In the genomic region with DNA sequence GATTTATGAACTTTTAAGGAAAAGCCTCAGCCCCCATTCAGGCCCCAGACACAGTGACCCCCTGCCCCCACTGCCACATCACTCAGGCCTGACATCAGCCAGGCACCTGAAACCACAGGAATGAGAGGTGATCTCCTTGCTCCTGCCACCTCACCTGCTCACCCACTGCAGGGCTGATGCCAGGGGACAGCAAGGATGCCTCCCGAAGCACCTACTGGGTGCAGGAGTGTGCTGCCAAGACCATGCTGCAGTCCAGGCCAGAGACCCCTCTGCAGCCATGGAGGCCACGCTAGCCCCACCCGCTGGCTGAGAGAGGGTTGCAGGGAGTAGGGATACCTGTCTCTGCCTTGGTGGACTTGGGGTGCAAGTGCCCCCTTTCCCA, we compare ENCODE assay signal across 18 cellular contexts. TPM values are rescaled to one million over a fixed set of nuclear protein-coding genes. Genes with fewer than 3 reads are reported as not detected.
DNase-seq lines count a peak whose midpoint lies in the region; ATAC-seq, FAIRE-seq and TF ChIP-seq lines count a peak whose summit lies in the region.
"Had no signal": no experiment of that assay in that cellular context is flagged by ENCODE, and none has a peak within 500 bp of the region (broad histone marks: within the 10 kb centered on the region; RNA-seq: fewer than 3 reads in every experiment).

No MANE protein-coding gene starts in this region.

- H3K79me2 ChIP-seq in H9 (ENCODE audit: insufficient read depth, low read length) = no peaks in the 10 kb centered on the region
- H3K79me2 ChIP-seq in GM12878 (ENCODE audit: control insufficient read depth, insufficient read depth, low read length) = no peaks in the 10 kb centered on the region
- H3K79me2 ChIP-seq: hepatocyte had no signal

- H3K14ac ChIP-seq in H9 (ENCODE audit: insufficient read depth, low read length) = no peak overlapping the region

- H3K27ac Mint-ChIP-seq in H9 = no peak overlapping the region; a peak in 1 of 7 replicates
- peak overlapping the region; percentile 78 for H3K27ac Mint-ChIP-seq in mesothelial cell of epicardium
- H3K27ac Mint-ChIP-seq: activated T-helper 2 cell treated with anti-CD3 and anti-CD28 coated beads, Interferon-gamma antibody, Interleukin-2, Interleukin-4, amounts not matched to agents 10 μg/mL and 5 μg/mL and 100 μg/mL, durations not matched to agents 14 hours and 24 hours and 36 hours; stimulated activated memory B cell treated with anti-CD40 and anti-IgM and Interleukin-4, amounts not matched to agents 10 μg/mL and 1 μg/mL and 100 μg/mL, for 72 hours had no signal

- TF ChIP-seq POLR2A in A549 (IDR thresholded peaks at IDR 0.05; ENCODE audit: low read length) (no peak), GM12878 (IDR thresholded peaks at IDR 0.05; ENCODE audit: low read depth, low read length) (no peak)

- ATAC-seq in A549 (no peak), GM12878 (peak; percentile 53)
- ATAC-seq: stimulated activated memory B cell treated with anti-CD40 and anti-IgM and Interleukin-4, amounts not matched to agents 10 μg/mL and 1 μg/mL and 100 μg/mL, for 72 hours had no signal

- no peak overlapping the region for H2BK20ac ChIP-seq in H9 (ENCODE audit: low read depth, low read length, poor library complexity, severe bottlenecking)

- H3K27me3 Mint-ChIP-seq in H9 (ENCODE audit: low read depth) = peaks cover 7% of the 10 kb centered on the region
- H3K27me3 Mint-ChIP-seq in mesothelial cell of epicardium (ENCODE audit: low read depth) = peaks cover 2% of the 10 kb centered on the region

- CTCF ChIA-PET in A549 (lab: Yijun Ruan, JAX) (interaction anchor here (0.6 to 14.1 kb wide), 16 partner anchors 9 to 1059 kb away, joined by 3 to 175 read pairs (median 13); a partner anchor contains a TSS), GM12878 (lab: Yijun Ruan, JAX) (interaction anchor here (1.0 to 3.9 kb wide), 6 partner anchors 9 to 80 kb away, joined by 3 to 27 read pairs (median 6); no protein-coding TSS in a partner anchor)

- peak overlapping the region; percentile 89 to 96 for H3K27ac ChIP-seq in A549
- H3K27ac ChIP-seq in H9 (ENCODE audit: insufficient read length, low read depth, low read length) = no peak overlapping the region
- no peak overlapping the region for H3K27ac ChIP-seq in GM12878 (ENCODE audit: control insufficient read depth, insufficient read depth)
- H3K27ac ChIP-seq in colonic mucosa = no peak overlapping the region
- H3K27ac ChIP-seq: ovary, uterus had no signal

- no peak overlapping the region for H2BK15ac ChIP-seq in H9 (ENCODE audit: low read depth, low read length)

- H3K36me3 Mint-ChIP-seq in H9 (ENCODE audit: insufficient read depth in 1 of 3, low read depth in 3 of 3) (no peaks in the 10 kb centered on the region), mesothelial cell of epicardium (no peaks in the 10 kb centered on the region)
- H3K36me3 Mint-ChIP-seq: stimulated activated memory B cell treated with anti-CD40 and anti-IgM and Interleukin-4, amounts not matched to agents 10 μg/mL and 1 μg/mL and 100 μg/mL, for 72 hours had no signal

- TF ChIP-seq EP300 in A549 (IDR thresholded peaks at IDR 0.05) = no peak
- TF ChIP-seq EP300 in GM12878 (IDR thresholded peaks at IDR 0.05; ENCODE audit: borderline replicate concordance in 1 of 2, control insufficient read depth in 1 of 2, low read depth in 2 of 2, low read length in 2 of 2) = no peak

- H3K9me3 Mint-ChIP-seq in H9 = no peaks in the 10 kb centered on the region
- no peaks in the 10 kb centered on the region for H3K9me3 Mint-ChIP-seq in mesothelial cell of epicardium
- H3K9me3 Mint-ChIP-seq: activated T-helper 2 cell treated with anti-CD3 and anti-CD28 coated beads, Interferon-gamma antibody, Interleukin-2, Interleukin-4, amounts not matched to agents 10 μg/mL and 5 μg/mL and 100 μg/mL, durations not matched to agents 14 hours and 24 hours and 36 hours; stimulated activated memory B cell treated with anti-CD40 and anti-IgM and Interleukin-4, amounts not matched to agents 10 μg/mL and 1 μg/mL and 100 μg/mL, for 72 hours had no signal

- H4K8ac ChIP-seq in H9 (replicated peaks; ENCODE audit: insufficient read length, low read depth, low read length) = no peak overlapping the region

- H3K4ac ChIP-seq in H9 (ENCODE audit: low read depth, low read length) = no peak overlapping the region

- H3K4me1 Mint-ChIP-seq in H9 = peaks cover 4 to 21% of the 10 kb centered on the region in 2 experiments
- peaks cover 62% of the 10 kb centered on the region for H3K4me1 Mint-ChIP-seq in mesothelial cell of epicardium
- H3K4me1 Mint-ChIP-seq: stimulated activated memory B cell treated with anti-CD40 and anti-IgM and Interleukin-4, amounts not matched to agents 10 μg/mL and 1 μg/mL and 100 μg/mL, for 72 hours had no signal

- 65% methylated on average over 3 of the region's 3 CpGs for WGBS in A549 (ENCODE audit: missing lambda C conversion rate)
- WGBS in H9 (ENCODE audit: extremely low coverage, insufficient read length, low lambda C conversion rate) = no CpG with 5 or more reads among the region's 3 CpGs
- 2% methylated on average over 3 of the region's 3 CpGs for WGBS in GM12878 (ENCODE audit: insufficient coverage, insufficient replicate concordance, low lambda C conversion rate, missing lambda C conversion rate)

- SMC1A ChIA-PET in GM12878 (lab: Charles Lee; ENCODE audit: uncharacterized antibody, unreplicated experiment) = interaction anchor here (1.5 kb wide), 1 partner anchor 49 kb away, joined by 3 read pairs; no protein-coding TSS in a partner anchor

- H3K79me1 ChIP-seq in H9 (ENCODE audit: insufficient read depth, low read depth, low read length, poor library complexity, severe bottlenecking) = no peaks in the 10 kb centered on the region

- H3K4me3 Mint-ChIP-seq in H9 (no peak overlapping the region), mesothelial cell of epicardium (no peak overlapping the region)
- H3K4me3 Mint-ChIP-seq: stimulated activated memory B cell treated with anti-CD40 and anti-IgM and Interleukin-4, amounts not matched to agents 10 μg/mL and 1 μg/mL and 100 μg/mL, for 72 hours had no signal

- no peak overlapping the region for H3T11ph ChIP-seq in H9 (ENCODE audit: low read length)

- POLR2A ChIA-PET in A549 (lab: Yijun Ruan, JAX) (interaction anchor here (2.4 kb wide), 1 partner anchor 23 kb away, joined by 14 read pairs; no protein-coding TSS in a partner anchor), GM12878 (lab: Charles Lee) (no interaction called here)

- H3K27me3 ChIP-seq in H9 (ENCODE audit: insufficient read depth, low read length) (no peaks in the 10 kb centered on the region), GM12878 (replicated peaks in 1 of 2; ENCODE audit: control insufficient read depth in 2 of 2, insufficient read depth in 2 of 2, low read length in 1 of 2) (peaks cover 0 to 6% of the 10 kb centered on the region in 2 experiments; a peak in 2 of 4 replicates), colonic mucosa (no peaks in the 10 kb centered on the region)
- H3K27me3 ChIP-seq: hepatocyte, ovary, uterus had no signal

- no TSS peak for BruUV-seq in GM12878 (replicated peaks; lab: Mats Ljungman, UMichigan)

- H3K4me1 ChIP-seq in A549 (peaks cover 74% of the 10 kb centered on the region), H9 (ENCODE audit: insufficient read depth, low read length) (no peaks in the 10 kb centered on the region), GM12878 (ENCODE audit: control insufficient read depth, insufficient read depth, low read length) (no peaks in the 10 kb centered on the region), colonic mucosa (peaks cover 3% of the 10 kb centered on the region)

- H2BK120ac ChIP-seq in H9 (ENCODE audit: low read depth, low read length, poor library complexity, severe bottlenecking) = no peak overlapping the region

- intact Hi-C loops in GM12878 (cut with micrococcal nuclease; ENCODE audit: unreplicated experiment) = loop anchor here (10.0 kb wide), 1 partner anchor 110 kb away; a partner anchor contains a TSS
- intact Hi-C loops in colonic mucosa (cut with DNase I) = no loop called here

- H3K9me3 ChIP-seq in A549 = no peaks in the 10 kb centered on the region
- no peaks in the 10 kb centered on the region for H3K9me3 ChIP-seq in H9 (ENCODE audit: control insufficient read depth, low read depth, low read length)
- no peaks in the 10 kb centered on the region for H3K9me3 ChIP-seq in GM12878 (replicated peaks; ENCODE audit: control insufficient read depth, insufficient read depth, low read length)
- no peaks in the 10 kb centered on the region for H3K9me3 ChIP-seq in colonic mucosa
- H3K9me3 ChIP-seq: ovary, uterus had no signal

- DNase-seq in A549 (ENCODE audit: low read depth in 1 of 2, low spot score in 1 of 2) (no peak), H9 (no peak), GM12878 (ENCODE audit: low read depth, low spot score) (no peak), mesothelial cell of epicardium (ENCODE audit: low spot score in 2 of 2, unreplicated experiment in 2 of 2) (no peak), colonic mucosa (no peak), SIG-M5 treated with dmso at 0.1 percent for 504 hours (lab: John Stamatoyannopoulos, UW; ENCODE audit: unreplicated experiment) (no peak), GDM1 (lab: John Stamatoyannopoulos, UW) (no peak), ureter (ENCODE audit: low spot score) (no peak)
- DNase-seq: left colon, NCI-H1694 treated with DMSO at 0.1 percent for 48 hours, SW 1271, uterus had no signal

- TF ChIP-seq CTCF in A549 (IDR thresholded peaks at IDR 0.05) (no peak), H9 (conservative IDR thresholded peaks at IDR 0.05) (peak; percentile 45), GM12878 (IDR thresholded peaks at IDR 0.05 in 2 of 3, conservative IDR thresholded peaks at IDR 0.05 in 1 of 3; ENCODE audit: control insufficient read depth in 2 of 3, extremely low read depth in 1 of 3, insufficient read depth in 1 of 3, low read depth in 3 of 3, low read length in 3 of 3) (peak; percentile 26 to 52 (median 39); a peak in 5 of 6 replicates), mesothelial cell of epicardium (IDR thresholded peaks at IDR 0.05; ENCODE audit: unreplicated experiment) (no peak), colonic mucosa (IDR thresholded peaks at IDR 0.05) (no peak)

- H2BK12ac ChIP-seq in H9 (ENCODE audit: insufficient read length, low read depth, low read length) = no peak overlapping the region

- FAIRE-seq in A549 (lab: Jason Lieb, UNC) (no peak), GM12878 (lab: Jason Lieb, UNC) (no peak)

- H2AFZ ChIP-seq in H9 (ENCODE audit: low read length) (no peak overlapping the region), GM12878 (ENCODE audit: control insufficient read depth, low read depth, low read length) (no peak overlapping the region)
- H2AFZ ChIP-seq: hepatocyte had no signal

- in situ Hi-C loops in GM12878 (cut with MboI) = no loop called here

- TF ChIP-seq RAD21 in A549 (conservative IDR thresholded peaks at IDR 0.05 in 1 of 2, IDR thresholded peaks at IDR 0.05 in 1 of 2) = no peak
- TF ChIP-seq RAD21 in GM12878 (IDR thresholded peaks at IDR 0.05; ENCODE audit: insufficient read depth, low read depth, low read length) = no peak

- H3K56ac ChIP-seq in H9 (ENCODE audit: insufficient read length, low read depth, low read length) = no peak overlapping the region

- H3K4me2 ChIP-seq in A549 (peak overlapping the region; percentile 39; the same call in 1 of the 3 replicates), H9 (ENCODE audit: insufficient read depth, insufficient read length, low read length) (no peak overlapping the region), GM12878 (ENCODE audit: control insufficient read depth, insufficient read depth) (no peak overlapping the region)
- H3K4me2 ChIP-seq: hepatocyte, smooth muscle cell had no signal

- H3K36me3 ChIP-seq in GM12878 (ENCODE audit: control insufficient read depth in 2 of 2, insufficient read depth in 2 of 2, low read length in 1 of 2) (no peaks in the 10 kb centered on the region), colonic mucosa (no peaks in the 10 kb centered on the region)
- H3K36me3 ChIP-seq: ovary, uterus had no signal

- H4K20me1 ChIP-seq in H9 (ENCODE audit: control insufficient read depth, insufficient read depth, insufficient read length) = no peaks in the 10 kb centered on the region
- no peaks in the 10 kb centered on the region for H4K20me1 ChIP-seq in GM12878 (ENCODE audit: control insufficient read depth, insufficient read depth)

- no peak overlapping the region for H3K9ac ChIP-seq in H9 (ENCODE audit: extremely low read depth, insufficient read length, low read length)
- no peak overlapping the region for H3K9ac ChIP-seq in GM12878 (ENCODE audit: control insufficient read depth, insufficient read depth, low read length)
- no peak overlapping the region for H3K9ac ChIP-seq in colonic mucosa (ENCODE audit: low read depth in 2 of 2, low read length in 2 of 2)

- no peak overlapping the region for H3K18ac ChIP-seq in H9 (ENCODE audit: insufficient read length, low read depth, low read length)

- H3K23ac ChIP-seq in H9 (ENCODE audit: insufficient read length, low read depth, low read length) = no peak overlapping the region

- H3K23me2 ChIP-seq in H9 (ENCODE audit: insufficient read length, low read depth, low read length, poor library complexity, severe bottlenecking) = no peaks in the 10 kb centered on the region

- no peak overlapping the region for H4K5ac ChIP-seq in H9 (ENCODE audit: insufficient read length, low read depth, low read length)

- no peak overlapping the region for H2AK5ac ChIP-seq in H9 (ENCODE audit: insufficient read length, low read length)

- no peak overlapping the region for H4K91ac ChIP-seq in H9 (ENCODE audit: insufficient read length, low read depth, low read length)

- H3K4me3 ChIP-seq in A549 (no peak overlapping the region), GM12878 (no peak overlapping the region), colonic mucosa (no peak overlapping the region)
- H3K4me3 ChIP-seq: hepatocyte, ovary, smooth muscle cell, uterus had no signal

- no peak overlapping the region for H2BK5ac ChIP-seq in H9 (ENCODE audit: insufficient read length, low read length)

- RAD21 ChIA-PET in GM12878 (lab: Charles Lee; ENCODE audit: unreplicated experiment) = no interaction called here

RNA-seq across cellular contexts. Expression of a gene that starts 18.6 kb away (rescaled TPM):
- 2,033 and 2,623 TPM in 2 replicates for polyA plus RNA-seq in A549 (2011; rRNA removed)
- polyA plus RNA-seq in A549 (2012; cell fraction: cytosol; rRNA removed) = 5,680 and 6,103 TPM in 2 replicates
- polyA plus RNA-seq in A549 (2012; cell fraction: nucleus; rRNA removed) = 6,979 and 9,418 TPM in 2 replicates
- 3,055 to 3,652 TPM (median 3,189 TPM) in 3 replicates for polyA plus RNA-seq in A549 (2017; fragmentation: RNase III; extraction: RNeasy Plus Mini Kit Qiagen cat#74134 plus additional on column Dnase treatment)
- 2,472 and 2,922 TPM in 2 replicates for polyA minus RNA-seq in A549 (2011; rRNA and poly(A)+ RNA removed)
- total RNA-seq in H9 (2021) = 8.9 and 10.0 TPM in 2 replicates
- total RNA-seq in GM12878 (2013; cell fraction: nucleolus; rRNA removed) = 7.8 and 11.5 TPM in 2 replicates
- 3.1 and 3.4 TPM in 2 replicates for total RNA-seq in GM12878 (2014; rRNA removed)
- 3.8 and 4.0 TPM in 2 replicates for total RNA-seq in GM12878 (2014; rRNA removed; fragmentation: Illumina TruSeq; extraction: Trizol)
- total RNA-seq in GM12878 (2021) = 6.6 and 7.6 TPM in 2 replicates
- polyA plus RNA-seq in GM12878 (2011; ENCODE audit: low read depth) = 9.1 TPM
- polyA plus RNA-seq in GM12878 (2011; rRNA removed) = 7.6 and 15.3 TPM in 2 replicates
- polyA plus RNA-seq in GM12878 (2011; cell fraction: cytosol; rRNA removed) = 12.4 and 16.6 TPM in 2 replicates
- polyA plus RNA-seq in GM12878 (2011; cell fraction: nucleus; rRNA removed) = 10.1 and 10.9 TPM in 2 replicates
- 4.5 and 7.9 TPM in 2 replicates for polyA plus RNA-seq in GM12878 (2012)
- 1.5 and 1.9 TPM in 2 replicates for polyA plus RNA-seq in GM12878 (2014; fragmentation: Illumina TruSeq; extraction: Trizol)
- polyA plus RNA-seq in GM12878 (2014; fragmentation: Nextera tagmentation; extraction: Ambion mirVana) = 1 to 10 TPM in 1 of 2 experiments, under 1 TPM in 1; 0.90 to 4.6 TPM
- polyA plus RNA-seq in GM12878 (2014; rRNA removed) = 5.0 and 5.4 TPM in 2 replicates
- 10 to 100 TPM; 17.8 to 18.7 TPM for polyA plus RNA-seq in GM12878 (2016; fragmentation: Nextera tagmentation; extraction: Ambion mirVana)
- 1.7 and 5.4 TPM in 2 replicates for polyA minus RNA-seq in GM12878 (2011; rRNA and poly(A)+ RNA removed)
- 12.0 and 17.3 TPM in 2 replicates for polyA minus RNA-seq in GM12878 (2011; cell fraction: cytosol; rRNA and poly(A)+ RNA removed)
- 4.8 and 9.0 TPM in 2 replicates for polyA minus RNA-seq in GM12878 (2011; cell fraction: nucleus; rRNA and poly(A)+ RNA removed)
- 85.5 to 90.3 TPM (median 86.6 TPM) in 3 replicates for total RNA-seq in mesothelial cell of epicardium
- 1 to 10 TPM; 2.1 to 4.0 TPM for total RNA-seq in colonic mucosa
- 2,511 TPM for total RNA-seq in ureter

RNA-seq across cellular contexts. Expression of a gene that starts 22.6 kb away (rescaled TPM):
- polyA plus RNA-seq in A549 (2011; rRNA removed) = 59.8 and 63.1 TPM in 2 replicates
- 62.9 and 86.5 TPM in 2 replicates for polyA plus RNA-seq in A549 (2012; cell fraction: cytosol; rRNA removed)
- 87.4 and 102 TPM in 2 replicates for polyA plus RNA-seq in A549 (2012; cell fraction: nucleus; rRNA removed)
- polyA plus RNA-seq in A549 (2017; fragmentation: RNase III; extraction: RNeasy Plus Mini Kit Qiagen cat#74134 plus additional on column Dnase treatment) = 38.3 to 56.4 TPM (median 46.0 TPM) in 3 replicates
- polyA minus RNA-seq in A549 (2011; rRNA and poly(A)+ RNA removed) = 76.5 and 77.5 TPM in 2 replicates
- 0.07 TPM in 1 of 2 replicates, not detected in the other for total RNA-seq in H9 (2021)
- total RNA-seq in GM12878 (2013; cell fraction: nucleolus; rRNA removed) = not detected in 2 replicates
- not detected in 2 replicates for total RNA-seq in GM12878 (2014; rRNA removed)
- not detected in 2 replicates for total RNA-seq in GM12878 (2014; rRNA removed; fragmentation: Illumina TruSeq; extraction: Trizol)
- 0.05 TPM in 1 of 2 replicates, not detected in the other for total RNA-seq in GM12878 (2021)
- not detected for polyA plus RNA-seq in GM12878 (2011; ENCODE audit: low read depth)
- polyA plus RNA-seq in GM12878 (2011; rRNA removed) = 0.01 TPM in 1 of 2 replicates, not detected in the other
- 0.02 TPM in 1 of 2 replicates, not detected in the other for polyA plus RNA-seq in GM12878 (2011; cell fraction: cytosol; rRNA removed)
- 0.03 TPM in 1 of 2 replicates, not detected in the other for polyA plus RNA-seq in GM12878 (2011; cell fraction: nucleus; rRNA removed)
- not detected in 2 replicates for polyA plus RNA-seq in GM12878 (2012)
- not detected in 2 replicates for polyA plus RNA-seq in GM12878 (2014; fragmentation: Illumina TruSeq; extraction: Trizol)
- polyA plus RNA-seq in GM12878 (2014; fragmentation: Nextera tagmentation; extraction: Ambion mirVana) = not detected
- polyA plus RNA-seq in GM12878 (2014; rRNA removed) = not detected in 2 replicates
- not detected for polyA plus RNA-seq in GM12878 (2016; fragmentation: Nextera tagmentation; extraction: Ambion mirVana)
- not detected in 2 replicates for polyA minus RNA-seq in GM12878 (2011; rRNA and poly(A)+ RNA removed)
- 0.62 and 0.94 TPM in 2 replicates for polyA minus RNA-seq in GM12878 (2011; cell fraction: cytosol; rRNA and poly(A)+ RNA removed)
- 0.12 and 0.19 TPM in 2 replicates for polyA minus RNA-seq in GM12878 (2011; cell fraction: nucleus; rRNA and poly(A)+ RNA removed)
- 2.7 to 3.0 TPM (median 3.0 TPM) in 3 replicates for total RNA-seq in mesothelial cell of epicardium
- 1 to 10 TPM in 1 of 2 donors, under 1 TPM in 1; 0.66 to 4.9 TPM for total RNA-seq in colonic mucosa
- 4.6 TPM for total RNA-seq in ureter
- total RNA-seq: activated CD8-positive, alpha-beta memory T cell treated with anti-CD3 and anti-CD28 coated beads for 36 hours; activated T-helper 2 cell treated with anti-CD3 and anti-CD28 coated beads, Interferon-gamma antibody, Interleukin-2, Interleukin-4, amounts not matched to agents 10 μg/mL and 5 μg/mL and 100 μg/mL, durations not matched to agents 14 hours and 24 hours and 36 hours had no signal

Comparison
In these comparisons a context has a peak if more than half of its experiments do, and no peak if none do; other contexts are left out.
1. H3K27ac ChIP-seq: peak in A549 (2 of 2); none in H9 (single experiment), GM12878 (single experiment) and colonic mucosa (single experiment).
2. CTCF ChIP-seq: peak in H9 (single experiment) and GM12878 (3 of 3); none in A549 (single experiment), mesothelial cell of epicardium (single experiment) and colonic mucosa (single experiment).
3. RNA of a gene that starts 18.6 kb away (total RNA-seq): 2,511 TPM in ureter (single experiment); 85.5 to 90.3 TPM in mesothelial cell of epicardium, 8.9 to 10.0 TPM in H9, 2.1 to 4.0 TPM in colonic mucosa and 3.1 to 11.5 TPM in GM12878; every median in the first group is over 10 times any median in the second.